ENCODE assay signal across 26 cellular contexts in genomic region chr14:45790293-45790692, GRCh38.
"Had no signal": no experiment of that assay in that cellular context is flagged by ENCODE, and none has a peak within 500 bp of the region (broad histone marks: within the 10 kb centered on the region; RNA-seq: fewer than 3 reads in every experiment).

No MANE protein-coding gene starts in this region.

- H3K36me3 ChIP-seq: colonic mucosa, esophagus muscularis mucosa, esophagus squamous epithelium, gastrocnemius medialis, gastroesophageal sphincter, heart left ventricle, heart right ventricle had no signal

- H3K9me3 ChIP-seq: gastrocnemius medialis had no signal

- H3K27me3 ChIP-seq: colonic mucosa, esophagus muscularis mucosa, esophagus squamous epithelium, foreskin keratinocyte, gastrocnemius medialis, gastroesophageal sphincter, heart left ventricle, heart right ventricle had no signal

- H3K27me3 Mint-ChIP-seq: dendritic cell treated with granulocyte-macrophage colony-stimulating factor and Interleukin-4, amounts not matched to agents 40 ng/mL and 50 ng/mL, for 4 days; effector memory CD8-positive, alpha-beta T cell had no signal

- ATAC-seq: effector memory CD8-positive, alpha-beta T cell; foreskin keratinocyte; gastrocnemius medialis; gastroesophageal sphincter; heart left ventricle; heart right ventricle had no signal

- DNase-seq: colonic mucosa; cortex of kidney; dermis blood vessel endothelial cell; dorsolateral prefrontal cortex; effector CD4-positive, alpha-beta T cell; effector CD8-positive, alpha-beta T cell; effector memory CD4-positive, alpha-beta T cell; effector memory CD8-positive, alpha-beta T cell; erythroblast; esophagus squamous epithelium; foreskin fibroblast; foreskin keratinocyte; foreskin melanocyte; gastrocnemius medialis; glutamatergic neuron; head of caudate nucleus; heart left ventricle; heart right ventricle had no signal

- H3K4me1 ChIP-seq: colonic mucosa, esophagus muscularis mucosa, gastrocnemius medialis, gastroesophageal sphincter, heart left ventricle, heart right ventricle had no signal

- H3K4me3 ChIP-seq: colonic mucosa, coronary artery, dorsolateral prefrontal cortex, esophagus muscularis mucosa, esophagus squamous epithelium, gastrocnemius medialis, gastroesophageal sphincter, heart left ventricle, heart right ventricle had no signal

- H3K27ac Mint-ChIP-seq: dendritic cell treated with granulocyte-macrophage colony-stimulating factor and Interleukin-4, amounts not matched to agents 40 ng/mL and 50 ng/mL, for 4 days; effector memory CD8-positive, alpha-beta T cell had no signal

- H3K4me3 Mint-ChIP-seq: dendritic cell treated with granulocyte-macrophage colony-stimulating factor and Interleukin-4, amounts not matched to agents 40 ng/mL and 50 ng/mL, for 4 days; effector memory CD8-positive, alpha-beta T cell had no signal

- H3K27ac ChIP-seq: colonic mucosa, coronary artery, dorsolateral prefrontal cortex, epithelial cell of prostate, esophagus muscularis mucosa, esophagus squamous epithelium, foreskin keratinocyte, gastrocnemius medialis, gastroesophageal sphincter, heart left ventricle, heart right ventricle had no signal

- FAIRE-seq: endometrium, endothelial cell of umbilical vein, frontal cortex had no signal
